ENCODE assay signal across 8 cellular contexts in the genomic region with DNA sequence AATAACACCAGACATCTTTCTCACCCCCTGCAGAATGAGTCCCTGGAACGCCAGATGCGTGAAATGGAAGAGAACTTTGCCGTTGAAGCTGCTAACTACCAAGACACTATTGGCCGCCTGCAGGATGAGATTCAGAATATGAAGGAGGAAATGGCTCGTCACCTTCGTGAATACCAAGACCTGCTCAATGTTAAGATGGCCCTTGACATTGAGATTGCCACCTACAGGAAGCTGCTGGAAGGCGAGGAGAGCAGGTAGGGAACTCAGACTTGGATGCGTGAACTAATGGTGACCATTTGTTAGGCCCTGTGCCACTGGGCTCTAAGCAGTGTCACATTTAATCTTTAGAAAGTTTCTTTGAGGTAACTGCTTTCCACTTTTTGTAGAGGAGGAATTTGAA. TPM values are rescaled to one million over a fixed set of nuclear protein-coding genes. Genes with fewer than 3 reads are reported as not detected.
A peak's percentile ranks its signal among the peaks of the same experiment; 100 is the strongest.
DNase-seq lines count a peak whose midpoint lies in the region; ATAC-seq and TF ChIP-seq lines count a peak whose summit lies in the region.
"Had no signal": no experiment of that assay in that cellular context is flagged by ENCODE, and none has a peak within 500 bp of the region (broad histone marks: within the 10 kb centered on the region; RNA-seq: fewer than 3 reads in every experiment).

No MANE protein-coding gene starts in this region.

- H3K9ac ChIP-seq in smooth muscle cell (ENCODE audit: low read depth), result no peak overlapping the region

- 73% methylated on average over 8 of the region's 8 CpGs for WGBS in smooth muscle cell (ENCODE audit: low lambda C conversion rate)

- DNase-seq in EH (ENCODE audit: low read depth) (peak; percentile 44), Panc1 (ENCODE audit: low read depth, low spot score) (no peak), fibroblast of peridontal ligament (ENCODE audit: extremely low read depth) (peak; percentile 66), smooth muscle cell (lab: John Stamatoyannopoulos, UW; ENCODE audit: unreplicated experiment) (no peak), NCI-H187 treated with DMSO at 0.1 percent for 48 hours (lab: John Stamatoyannopoulos, UW) (no peak)
- DNase-seq: activated naive CD4-positive, alpha-beta T cell had no signal

- intact Hi-C loops in Panc1 (cut with micrococcal nuclease; ENCODE audit: unreplicated experiment), result loop anchor here (10.0 kb wide), 1 partner anchor 210 kb away; no protein-coding TSS in a partner anchor

- BruUV-seq in Panc1 (replicated peaks; lab: Mats Ljungman, UMichigan), result TSS peak; percentile 0

- H3K27me3 ChIP-seq in Panc1 (ENCODE audit: control insufficient read depth, insufficient read depth, low read length) (no peaks in the 10 kb centered on the region), smooth muscle cell (ENCODE audit: low read depth) (no peaks in the 10 kb centered on the region)

- H3K36me3 ChIP-seq in Panc1 (ENCODE audit: control insufficient read depth, insufficient read depth, low read length) (peaks cover 49% of the 10 kb centered on the region), smooth muscle cell (ENCODE audit: low read depth) (peaks cover 50% of the 10 kb centered on the region)

- peaks cover 34% of the 10 kb centered on the region for H3K4me1 ChIP-seq in Panc1 (ENCODE audit: control insufficient read depth, insufficient read depth, low read length)
- H3K4me1 ChIP-seq in smooth muscle cell (ENCODE audit: low read depth), result peaks cover 19% of the 10 kb centered on the region

- peaks cover 54% of the 10 kb centered on the region for H3K79me2 ChIP-seq in smooth muscle cell (ENCODE audit: low read depth)

- POLR2A ChIA-PET in Panc1 (lab: Charles Lee), result no interaction called here

- ATAC-seq in Panc1, result no peak
- ATAC-seq in GM18517 (IDR thresholded peaks at IDR 0.05; ENCODE audit: unreplicated experiment), result no peak
- ATAC-seq in GM18519 (IDR thresholded peaks at IDR 0.05; ENCODE audit: low FRiP score, unreplicated experiment), result no peak

- in situ Hi-C loops in Panc1 (cut with HindIII; ENCODE audit: low pct_unique_long_range_greater_than_20kb, low sequenced_read_pairs), result no loop called here

- peak overlapping the region; percentile 88 to 89 for H3K4me3 ChIP-seq in Panc1 (ENCODE audit: low read depth in 2 of 2, low read length in 2 of 2)
- H3K4me3 ChIP-seq in smooth muscle cell, result peak overlapping the region; percentile 90

- H3F3A ChIP-seq in smooth muscle cell (ENCODE audit: low read depth), result peaks cover 82% of the 10 kb centered on the region

- TF ChIP-seq CTCF in Panc1 (IDR thresholded peaks at IDR 0.05) (peak; percentile 48), smooth muscle cell (IDR thresholded peaks at IDR 0.05; ENCODE audit: borderline replicate concordance, insufficient read depth, poor library complexity, severe bottlenecking) (peak; percentile 20)

- H2AFZ ChIP-seq in smooth muscle cell (ENCODE audit: low read depth), result no peak overlapping the region

- peak overlapping the region; percentile 96 for H3K4me2 ChIP-seq in smooth muscle cell

- H3K27ac ChIP-seq in Panc1 (ENCODE audit: low read length) (peak overlapping the region; percentile 95), smooth muscle cell (ENCODE audit: low read depth) (peak overlapping the region; percentile 99)

- H4K20me1 ChIP-seq in smooth muscle cell (ENCODE audit: low read depth), result peaks cover 86% of the 10 kb centered on the region

- CTCF ChIA-PET in Panc1 (lab: Charles Lee), result no interaction called here

- H3K9me3 ChIP-seq in Panc1 (ENCODE audit: control insufficient read depth, insufficient read depth, low read depth, low read length) (no peaks in the 10 kb centered on the region), smooth muscle cell (replicated peaks; ENCODE audit: low read depth) (no peaks in the 10 kb centered on the region)

RNA-seq across cellular contexts. Expression of a gene that starts 7.1 kb away (rescaled TPM):
- total RNA-seq in Panc1 (2021; ENCODE audit: unreplicated experiment) (3,436 TPM), smooth muscle cell (6,093 and 6,435 TPM in 2 replicates)
- 3,712 TPM for polyA plus RNA-seq in Panc1 (2012; ENCODE audit: insufficient read length)
- 2,741 and 3,198 TPM in 2 replicates for polyA plus RNA-seq in smooth muscle cell

RNA-seq across cellular contexts. Expression of a gene that starts 33.7 kb away (rescaled TPM):
- 7.6 TPM for total RNA-seq in Panc1 (2021; ENCODE audit: unreplicated experiment)
- polyA plus RNA-seq in Panc1 (2012; ENCODE audit: insufficient read length), result 2.4 TPM
- 7.3 and 13.8 TPM in 2 replicates for total RNA-seq in smooth muscle cell
- 2.5 and 3.7 TPM in 2 replicates for polyA plus RNA-seq in smooth muscle cell

Comparison
In these comparisons a context has a peak if more than half of its experiments do, and no peak if none do; other contexts are left out.
1. DNase-seq: peak in EH (single experiment) and fibroblast of peridontal ligament (single experiment); none in Panc1 (single experiment), smooth muscle cell (single experiment) and NCI-H187 treated with DMSO at 0.1 percent for 48 hours (single experiment).